ENCODE assay signal across 2 cellular contexts in genomic region chr3:149219380-149220121, GRCh38.
TF ChIP-seq lines count a peak whose summit lies in the region.

No MANE protein-coding gene starts in this region.

TF ChIP-seq in K562, 482 proteins besides CTCF, POLR2A, EP300 and RAD21:
- peak; percentile 98 for TF ChIP-seq ZNF431 (CRISPR knock-in tag; IDR thresholded peaks at IDR 0.05)
- 0 out of 2 replicates have a peak, but pooled peaks have one; percentile 14 for TF ChIP-seq ZNF707 (CRISPR knock-in tag; conservative IDR thresholded peaks at IDR 0.05)
- peak; percentile 46 for TF ChIP-seq ZFP36 (IDR thresholded peaks at IDR 0.05; ENCODE audit: low read depth, low read length, partially characterized antibody)
TF ChIP-seq in K562: peak in this region for 3; not testable (repeated sequence) for 479.

TF ChIP-seq in liver, 16 proteins besides CTCF, POLR2A, EP300 and RAD21:
- peak; percentile 23 for TF ChIP-seq YY1 (IDR thresholded peaks at IDR 0.05)
